Comparison of ENCODE assay signal across 16 cellular contexts in genomic region chr1:1185101-1185765, GRCh38. TPM values are rescaled to one million over a fixed set of nuclear protein-coding genes. Genes with fewer than 3 reads are reported as not detected.
DNase-seq lines count a peak whose midpoint lies in the region; ATAC-seq, FAIRE-seq and TF ChIP-seq lines count a peak whose summit lies in the region.
"Had no signal": no experiment of that assay in that cellular context is flagged by ENCODE, and none has a peak within 500 bp of the region (broad histone marks: within the 10 kb centered on the region; RNA-seq: fewer than 3 reads in every experiment).

No MANE protein-coding gene starts in this region.

- FAIRE-seq in H1 (lab: Jason Lieb, UNC), result no peak

- no peaks in the 10 kb centered on the region for H3K79me1 ChIP-seq in H1 (ENCODE audit: low read depth, low read length)

- no peak for ATAC-seq in GM19328 (IDR thresholded peaks at IDR 0.05; ENCODE audit: unreplicated experiment)
- ATAC-seq: left colon had no signal

- H4K20me1 ChIP-seq in H1 (replicated peaks in 1 of 2; ENCODE audit: control insufficient read depth in 1 of 2, insufficient read depth in 2 of 2, low read length in 2 of 2), result peaks cover 0 to 3% of the 10 kb centered on the region in 2 experiments

- H3K18ac ChIP-seq in H1 (ENCODE audit: extremely low read depth, low read length), result no peak overlapping the region

- no peak overlapping the region for H4K5ac ChIP-seq in H1 (ENCODE audit: insufficient read length, low read depth, low read length)

- 93% methylated on average over 31 of the region's 31 CpGs; no CpG with 5 or more reads in 1 of the 2 experiments for WGBS in H1 (ENCODE audit: extremely low coverage in 1 of 2, insufficient coverage in 1 of 2, insufficient read length in 1 of 2, insufficient replicate concordance in 2 of 2, low coverage in 1 of 2, low lambda C conversion rate in 2 of 2, missing lambda C conversion rate in 1 of 2), 2 experiments

- no peak for TF ChIP-seq EP300 in H1 (IDR thresholded peaks at IDR 0.05; ENCODE audit: borderline replicate concordance in 1 of 2, low read depth in 2 of 2, low read length in 2 of 2)

- H4K8ac ChIP-seq in H1 (ENCODE audit: extremely low read depth, insufficient read depth, low read length), result peak overlapping the region; percentile 46; the same call in 1 of the 2 replicates

- H3K27ac ChIP-seq in SJCRH30, result no peak overlapping the region
- no peak overlapping the region for H3K27ac ChIP-seq in H1 (ENCODE audit: low read depth, low read length)
- no peak overlapping the region for H3K27ac ChIP-seq in substantia nigra (ENCODE audit: low read depth, low read length, poor library complexity, severe bottlenecking)
- H3K27ac ChIP-seq: neutrophil, testis had no signal

- H3K9ac ChIP-seq in H1 (replicated peaks in 1 of 4; ENCODE audit: extremely low read depth in 1 of 4, low read depth in 3 of 4, low read length in 3 of 4), result no peak overlapping the region

- no peak overlapping the region for H4K91ac ChIP-seq in H1 (replicated peaks; ENCODE audit: insufficient read length, low read length)

- H3K23ac ChIP-seq in H1 (ENCODE audit: insufficient read length), result no peak overlapping the region

- TF ChIP-seq POLR2A in H1 (IDR thresholded peaks at IDR 0.05; ENCODE audit: control extremely low read depth in 1 of 2, low read depth in 2 of 2, low read length in 2 of 2), result no peak

- no peak overlapping the region for H2BK5ac ChIP-seq in H1 (ENCODE audit: low read depth, low read length)

- H2BK12ac ChIP-seq in H1 (ENCODE audit: low read depth, low read length), result no peak overlapping the region

- no peak overlapping the region for H2BK120ac ChIP-seq in H1 (replicated peaks; ENCODE audit: low read depth, low read length)

- no peaks in the 10 kb centered on the region for H3K36me3 ChIP-seq in SJCRH30
- no peaks in the 10 kb centered on the region for H3K36me3 ChIP-seq in H1 (ENCODE audit: control insufficient read depth in 2 of 4, insufficient read depth in 4 of 4, low read length in 3 of 4)
- H3K36me3 ChIP-seq: neutrophil had no signal

- no peak overlapping the region for H2AFZ ChIP-seq in H1 (ENCODE audit: low read length)

- no peak overlapping the region for H3K56ac ChIP-seq in H1 (replicated peaks; ENCODE audit: insufficient read length, low read depth, low read length)

- no peaks in the 10 kb centered on the region for H3K79me2 ChIP-seq in H1 (ENCODE audit: control insufficient read depth in 1 of 2, insufficient read depth in 2 of 2, low read length in 2 of 2)

- H3K9me3 ChIP-seq in SJCRH30 (replicated peaks) (no peaks in the 10 kb centered on the region), H1 (ENCODE audit: insufficient read depth in 2 of 2, low read depth in 1 of 2, low read length in 1 of 2) (0 out of 4 replicates have a peak, but pooled peaks cover 0 to 2% of the 10 kb centered on the region in 2 experiments)
- H3K9me3 ChIP-seq: neutrophil, testis had no signal

- H3K4me3 ChIP-seq in SJCRH30 (no peak overlapping the region), H1 (ENCODE audit: extremely low read depth in 1 of 4, insufficient read depth in 2 of 4, low read depth in 3 of 4, low read length in 4 of 4) (no peak overlapping the region)
- H3K4me3 ChIP-seq: testis had no signal

- H2AK5ac ChIP-seq in H1 (ENCODE audit: low read depth, low read length), result no peak overlapping the region

- H3K4ac ChIP-seq in H1 (replicated peaks; ENCODE audit: insufficient read length, low read depth, low read length), result no peak overlapping the region

- H2BK15ac ChIP-seq in H1 (ENCODE audit: low read length), result no peak overlapping the region

- DNase-seq in SJCRH30 (peak; percentile 55 to 71), H1 (ENCODE audit: low read depth in 1 of 2, low spot score in 2 of 2) (peak in 1 of 2 experiments; percentile 44), medulla oblongata (ENCODE audit: extremely low spot score) (peak; percentile 40), substantia nigra (lab: John Stamatoyannopoulos, UW) (peak in 33 of 49 donors; percentile 5 to 74 (median 43)), activated T-cell treated with anti-CD3 and anti-CD28 coated beads for 4 hours (no peak), mesenteric fat pad (ENCODE audit: low spot score) (no peak)
- DNase-seq: activated CD8-positive, alpha-beta memory T cell treated with anti-CD3 and anti-CD28 coated beads, Interleukin-2, amount 50 U/mL, for 4 hours; DND-41; left colon; NCI-H1694 treated with DMSO at 0.1 percent for 48 hours; testis had no signal

- POLR2A ChIA-PET in H1 (lab: Charles Lee; ENCODE audit: partially characterized antibody), result interaction anchor here (1.0 kb wide), 1 partner anchor 16 kb away, joined by 3 read pairs; no protein-coding TSS in a partner anchor

- no peak overlapping the region for H3K4me2 ChIP-seq in H1 (ENCODE audit: insufficient read depth in 1 of 2, low read depth in 2 of 2, low read length in 2 of 2)

- CTCF ChIA-PET in H1 (lab: Charles Lee; ENCODE audit: partially characterized antibody), result interaction anchor here (0.7 to 1.6 kb wide), 3 partner anchors 15 to 62 kb away, joined by 3 to 5 read pairs (median 4); no protein-coding TSS in a partner anchor

- TF ChIP-seq RAD21 in H1 (IDR thresholded peaks at IDR 0.05 in 1 of 2, conservative IDR thresholded peaks at IDR 0.05 in 1 of 2; ENCODE audit: low read depth in 2 of 2, low read length in 2 of 2), result no peak

- H3K23me2 ChIP-seq in H1 (ENCODE audit: low read depth, low read length), result no peaks in the 10 kb centered on the region

- TF ChIP-seq CTCF in H1 (IDR thresholded peaks at IDR 0.05; ENCODE audit: control extremely low read depth in 1 of 3, insufficient read depth in 1 of 3, low read depth in 1 of 3, low read length in 3 of 3), result no peak

- H3K27me3 ChIP-seq in SJCRH30 (0 out of 2 replicates have a peak, but pooled peaks cover 2% of the 10 kb centered on the region), H1 (replicated peaks in 1 of 4; ENCODE audit: control insufficient read depth in 3 of 4, extremely low read depth in 1 of 4, insufficient read depth in 3 of 4, low read length in 3 of 4) (no peaks in the 10 kb centered on the region)
- H3K27me3 ChIP-seq: testis had no signal

- no peak overlapping the region for H3K14ac ChIP-seq in H1 (ENCODE audit: insufficient read length)

- peaks cover 25% of the 10 kb centered on the region for H3K4me1 ChIP-seq in SJCRH30
- H3K4me1 ChIP-seq in H1 (replicated peaks in 1 of 4; ENCODE audit: control insufficient read depth in 3 of 4, insufficient read depth in 4 of 4, low read length in 3 of 4), result no peaks in the 10 kb centered on the region; a peak in 1 of 7 replicates
- H3K4me1 ChIP-seq: testis had no signal

- no peak overlapping the region for H2BK20ac ChIP-seq in H1 (ENCODE audit: low read length)

RNA-seq across cellular contexts. Expression of gene TTLL10, which starts 11.6 kb away (rescaled TPM):
- total RNA-seq in SJCRH30 (2014; rRNA removed; shearing (Covaris generic)), result 0.42 and 0.73 TPM in 2 replicates
- total RNA-seq in H1 (2021; fragmentation: NEBNext Ultra II Directional; extraction: Animal tissue kit (Norgen Biotek cat#: 25700)), result 1.6 and 1.7 TPM in 2 replicates
- 1.1 and 2.0 TPM in 2 replicates for polyA plus RNA-seq in H1 (2011; rRNA removed)
- 1.0 TPM for polyA plus RNA-seq in H1 (2011; cell fraction: cytosol; rRNA removed)
- 3.8 TPM for polyA plus RNA-seq in H1 (2011; cell fraction: nucleus; rRNA removed)
- 0.94 to 4.7 TPM (median 1.1 TPM) in 4 replicates for polyA plus RNA-seq in H1 (2012, experiment 1 of 2)
- 0.24 TPM for polyA plus RNA-seq in H1 (2012, experiment 2 of 2)
- 0.73 TPM for polyA plus RNA-seq in H1 (2013, experiment 1 of 2)
- 0.55 TPM for polyA plus RNA-seq in H1 (2013, experiment 2 of 2)
- 0.51 and 1.3 TPM in 2 replicates for polyA minus RNA-seq in H1 (2011; rRNA and poly(A)+ RNA removed)
- not detected for polyA minus RNA-seq in H1 (2011; cell fraction: cytosol; rRNA and poly(A)+ RNA removed)
- polyA minus RNA-seq in H1 (2011; cell fraction: nucleus; rRNA and poly(A)+ RNA removed), result 1.5 TPM
- 1.4 TPM for total RNA-seq in mesenteric fat pad
- total RNA-seq: CD4-positive, CD25-positive, alpha-beta regulatory T cell; epithelial cell of proximal tubule; NCI-H460 had no signal
- polyA plus RNA-seq: CD4-positive, CD25-positive, alpha-beta regulatory T cell had no signal

RNA-seq across cellular contexts. Expression of gene TNFRSF18, which starts 21.2 kb away (rescaled TPM):
- 0.33 and 0.93 TPM in 2 replicates for total RNA-seq in SJCRH30 (2014; rRNA removed; shearing (Covaris generic))
- total RNA-seq in H1 (2021; fragmentation: NEBNext Ultra II Directional; extraction: Animal tissue kit (Norgen Biotek cat#: 25700)), result 0.92 and 1.5 TPM in 2 replicates
- 2.5 and 2.7 TPM in 2 replicates for polyA plus RNA-seq in H1 (2011; rRNA removed)
- polyA plus RNA-seq in H1 (2011; cell fraction: cytosol; rRNA removed), result 2.9 TPM
- polyA plus RNA-seq in H1 (2011; cell fraction: nucleus; rRNA removed), result 4.8 TPM
- polyA plus RNA-seq in H1 (2012, experiment 1 of 2), result 0.51 to 2.0 TPM (median 1.5 TPM) in 4 replicates
- 1.4 TPM for polyA plus RNA-seq in H1 (2012, experiment 2 of 2)
- polyA plus RNA-seq in H1 (2013, experiment 1 of 2), result 1.4 TPM
- polyA plus RNA-seq in H1 (2013, experiment 2 of 2), result 1.5 TPM
- not detected in 2 replicates for polyA minus RNA-seq in H1 (2011; rRNA and poly(A)+ RNA removed)
- polyA minus RNA-seq in H1 (2011; cell fraction: cytosol; rRNA and poly(A)+ RNA removed), result not detected
- not detected for polyA minus RNA-seq in H1 (2011; cell fraction: nucleus; rRNA and poly(A)+ RNA removed)
- 0.80 TPM for total RNA-seq in mesenteric fat pad
- total RNA-seq: NCI-H460, testis had no signal

RNA-seq across cellular contexts. Expression of gene TNFRSF4, which starts 28.7 kb away (rescaled TPM):
- total RNA-seq in SJCRH30 (2014; rRNA removed; shearing (Covaris generic)), result 2.8 and 4.7 TPM in 2 replicates
- not detected in 2 replicates for total RNA-seq in H1 (2021; fragmentation: NEBNext Ultra II Directional; extraction: Animal tissue kit (Norgen Biotek cat#: 25700))
- polyA plus RNA-seq in H1 (2011; rRNA removed), result 0.06 TPM in 1 of 2 replicates, not detected in the other
- 0.14 TPM for polyA plus RNA-seq in H1 (2011; cell fraction: cytosol; rRNA removed)
- 0.19 TPM for polyA plus RNA-seq in H1 (2011; cell fraction: nucleus; rRNA removed)
- polyA plus RNA-seq in H1 (2012, experiment 1 of 2), result not detected in 4 replicates
- not detected for polyA plus RNA-seq in H1 (2012, experiment 2 of 2)
- polyA plus RNA-seq in H1 (2013, experiment 1 of 2), result not detected
- 0.07 TPM for polyA plus RNA-seq in H1 (2013, experiment 2 of 2)
- not detected in 2 replicates for polyA minus RNA-seq in H1 (2011; rRNA and poly(A)+ RNA removed)
- polyA minus RNA-seq in H1 (2011; cell fraction: cytosol; rRNA and poly(A)+ RNA removed), result not detected
- not detected for polyA minus RNA-seq in H1 (2011; cell fraction: nucleus; rRNA and poly(A)+ RNA removed)
- total RNA-seq in mesenteric fat pad, result 10.7 TPM
- total RNA-seq: NCI-H460 had no signal

RNA-seq across cellular contexts. Expression of gene SDF4, which starts 46.6 kb away (rescaled TPM):
- total RNA-seq in SJCRH30 (2014; rRNA removed; shearing (Covaris generic)), result 86.7 and 87.1 TPM in 2 replicates
- 72.2 and 75.6 TPM in 2 replicates for total RNA-seq in H1 (2021; fragmentation: NEBNext Ultra II Directional; extraction: Animal tissue kit (Norgen Biotek cat#: 25700))
- polyA plus RNA-seq in H1 (2011; rRNA removed), result 45.5 and 69.8 TPM in 2 replicates
- polyA plus RNA-seq in H1 (2011; cell fraction: cytosol; rRNA removed), result 62.5 TPM
- polyA plus RNA-seq in H1 (2011; cell fraction: nucleus; rRNA removed), result 89.3 TPM
- 63.1 to 79.8 TPM (median 77.9 TPM) in 4 replicates for polyA plus RNA-seq in H1 (2012, experiment 1 of 2)
- polyA plus RNA-seq in H1 (2012, experiment 2 of 2), result 55.0 TPM
- 110 TPM for polyA plus RNA-seq in H1 (2013, experiment 1 of 2)
- 117 TPM for polyA plus RNA-seq in H1 (2013, experiment 2 of 2)
- 13.2 and 16.8 TPM in 2 replicates for polyA minus RNA-seq in H1 (2011; rRNA and poly(A)+ RNA removed)
- 32.2 TPM for polyA minus RNA-seq in H1 (2011; cell fraction: cytosol; rRNA and poly(A)+ RNA removed)
- polyA minus RNA-seq in H1 (2011; cell fraction: nucleus; rRNA and poly(A)+ RNA removed), result 39.2 TPM
- 144 TPM for total RNA-seq in mesenteric fat pad

RNA-seq across cellular contexts. Expression of gene B3GALT6, which starts 46.8 kb away (rescaled TPM):
- 32.4 and 33.4 TPM in 2 replicates for total RNA-seq in SJCRH30 (2014; rRNA removed; shearing (Covaris generic))
- total RNA-seq in H1 (2021; fragmentation: NEBNext Ultra II Directional; extraction: Animal tissue kit (Norgen Biotek cat#: 25700)), result 18.2 and 18.4 TPM in 2 replicates
- 20.4 and 23.1 TPM in 2 replicates for polyA plus RNA-seq in H1 (2011; rRNA removed)
- 15.3 TPM for polyA plus RNA-seq in H1 (2011; cell fraction: cytosol; rRNA removed)
- polyA plus RNA-seq in H1 (2011; cell fraction: nucleus; rRNA removed), result 17.2 TPM
- 10.3 to 13.2 TPM (median 12.4 TPM) in 4 replicates for polyA plus RNA-seq in H1 (2012, experiment 1 of 2)
- 14.7 TPM for polyA plus RNA-seq in H1 (2012, experiment 2 of 2)
- polyA plus RNA-seq in H1 (2013, experiment 1 of 2), result 14.0 TPM
- polyA plus RNA-seq in H1 (2013, experiment 2 of 2), result 13.4 TPM
- 3.6 and 5.1 TPM in 2 replicates for polyA minus RNA-seq in H1 (2011; rRNA and poly(A)+ RNA removed)
- 11.4 TPM for polyA minus RNA-seq in H1 (2011; cell fraction: cytosol; rRNA and poly(A)+ RNA removed)
- polyA minus RNA-seq in H1 (2011; cell fraction: nucleus; rRNA and poly(A)+ RNA removed), result 18.1 TPM
- 14.1 TPM for total RNA-seq in mesenteric fat pad

Comparison
In these comparisons a context has a peak if more than half of its experiments do, and no peak if none do; other contexts are left out.
1. DNase-seq: peak in SJCRH30 (2 of 2), medulla oblongata (single experiment) and substantia nigra (33 of 49); none in activated T-cell treated with anti-CD3 and anti-CD28 coated beads for 4 hours (single experiment) and mesenteric fat pad (single experiment).